ENCODE assay signal across 19 cellular contexts in the genomic region with DNA sequence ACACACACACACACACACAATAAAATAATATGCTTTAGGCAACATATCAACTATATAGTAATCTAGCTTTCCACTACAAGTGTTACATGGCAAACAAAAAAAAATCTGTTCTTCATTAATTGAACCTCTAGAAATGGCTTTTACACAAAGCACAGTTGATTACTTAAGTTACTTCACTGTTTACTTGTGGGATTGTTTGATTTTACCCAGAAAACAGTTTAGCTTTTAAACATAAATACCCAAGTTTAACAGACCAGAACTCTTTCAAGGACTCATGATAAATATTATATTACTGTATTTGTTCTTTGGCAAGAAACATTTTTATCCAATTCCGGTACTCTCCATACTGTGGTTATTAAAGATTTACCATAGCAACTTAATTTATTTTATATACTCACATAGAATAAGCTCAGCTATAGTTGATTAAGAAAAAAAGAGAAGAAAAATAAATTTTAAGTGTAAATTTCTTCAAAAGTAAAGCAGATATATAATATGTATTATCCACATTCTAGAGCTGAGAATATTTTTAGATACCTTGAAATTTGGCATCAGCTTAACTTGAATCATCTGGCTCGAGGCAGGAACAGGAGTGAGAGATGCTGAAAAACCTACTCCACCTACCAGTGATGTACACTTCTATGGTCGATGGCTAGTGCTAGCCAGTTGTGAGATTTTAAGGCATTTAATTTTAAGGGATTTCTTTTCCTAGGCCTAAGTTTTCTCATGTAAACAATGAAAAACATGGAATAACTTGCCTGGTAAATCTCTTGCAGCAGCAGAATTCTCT.
DNase-seq lines count a peak whose midpoint lies in the region; ATAC-seq, FAIRE-seq and TF ChIP-seq lines count a peak whose summit lies in the region.
"Had no signal": no experiment of that assay in that cellular context is flagged by ENCODE, and none has a peak within 500 bp of the region (broad histone marks: within the 10 kb centered on the region; RNA-seq: fewer than 3 reads in every experiment).

No MANE protein-coding gene starts in this region.

- no peak overlapping the region for H4K91ac ChIP-seq in IMR-90 (ENCODE audit: insufficient read depth, low read depth, low read length)

- dilution Hi-C loops in IMR-90 (cut with HindIII; ENCODE audit: low sequenced_read_pairs, unreplicated experiment) = no loop called here

- H3K4me3 ChIP-seq in IMR-90 (ENCODE audit: insufficient read depth, low read depth, low read length) (no peak overlapping the region), lower lobe of right lung (no peak overlapping the region)
- H3K4me3 ChIP-seq: GM23248, HAP-1 had no signal

- H4K8ac ChIP-seq in IMR-90 (ENCODE audit: low read depth in 2 of 2, low read length in 2 of 2) = no peak overlapping the region

- H3K27me3 Mint-ChIP-seq in nephron progenitor cell (ENCODE audit: low read depth, poor library complexity) = peaks cover 7% of the 10 kb centered on the region
- H3K27me3 Mint-ChIP-seq: CD4-positive, CD25-positive, alpha-beta regulatory T cell; CD8-positive, alpha-beta memory T cell had no signal

- in situ Hi-C loops in IMR-90 (cut with MboI; ENCODE audit: low sequenced_read_pairs) = no loop called here

- DNase-seq in IMR-90 = no peak
- peak; percentile 65 for DNase-seq in fibroblast of gingiva (ENCODE audit: low read depth)
- no peak for DNase-seq in nephron progenitor cell
- DNase-seq in D721Med (ENCODE audit: insufficient read length, low spot score) = no peak
- no peak for DNase-seq in lower lobe of right lung
- DNase-seq: 8988T; BE2C; CD4-positive, CD25-positive, alpha-beta regulatory T cell; CD8-positive, alpha-beta memory T cell; COR-L47; DND-41; EL; GM23248 had no signal

- H3K36me3 ChIP-seq in IMR-90 (ENCODE audit: control insufficient read depth, insufficient read depth, low read length) (no peaks in the 10 kb centered on the region), lower lobe of right lung (no peaks in the 10 kb centered on the region)
- H3K36me3 ChIP-seq: BE2C, HAP-1 had no signal

- H3K27ac ChIP-seq in IMR-90 (ENCODE audit: insufficient read depth, low read length) (no peak overlapping the region), lower lobe of right lung (no peak overlapping the region)
- H3K27ac ChIP-seq: GM23248 had no signal

- no peak overlapping the region for H2BK15ac ChIP-seq in IMR-90 (ENCODE audit: low read depth, low read length)

- H2BK5ac ChIP-seq in IMR-90 (ENCODE audit: low read depth, low read length, poor library complexity, severe bottlenecking) = no peak overlapping the region

- H3K79me1 ChIP-seq in IMR-90 (ENCODE audit: low read depth in 1 of 2, low read length in 2 of 2) = no peaks in the 10 kb centered on the region

- no peak overlapping the region for H2AK5ac ChIP-seq in IMR-90 (ENCODE audit: low read depth, low read length)

- H3K9me3 Mint-ChIP-seq in nephron progenitor cell = peaks cover 21% of the 10 kb centered on the region

- H3K23ac ChIP-seq in IMR-90 (ENCODE audit: low read depth, low read length) = no peak overlapping the region

- no peak overlapping the region for H3K4me2 ChIP-seq in IMR-90 (ENCODE audit: low read depth, low read length)

- H3K18ac ChIP-seq in IMR-90 (ENCODE audit: low read depth, low read length) = peak overlapping the region; percentile 41; the same call in 1 of the 2 replicates

- H3K4me3 Mint-ChIP-seq in nephron progenitor cell = no peak overlapping the region
- H3K4me3 Mint-ChIP-seq: CD4-positive, CD25-positive, alpha-beta regulatory T cell; CD8-positive, alpha-beta memory T cell had no signal

- no peak overlapping the region for H2BK20ac ChIP-seq in IMR-90 (ENCODE audit: low read depth, low read length)

- H3K4ac ChIP-seq in IMR-90 (ENCODE audit: low read depth, low read length) = no peak overlapping the region

- intact Hi-C loops in IMR-90 (cut with micrococcal nuclease) (no loop called here), lower lobe of right lung (cut with DNase I) (no loop called here)

- no peak overlapping the region for H3K14ac ChIP-seq in IMR-90 (replicated peaks; ENCODE audit: low read depth, low read length)

- H3K27me3 ChIP-seq in IMR-90 (ENCODE audit: control insufficient read depth, insufficient read depth, low read length) = no peaks in the 10 kb centered on the region
- H3K27me3 ChIP-seq in lower lobe of right lung (ENCODE audit: low read depth) = no peaks in the 10 kb centered on the region
- H3K27me3 ChIP-seq: BE2C had no signal

- POLR2A ChIA-PET in IMR-90 (lab: Charles Lee; ENCODE audit: unreplicated experiment) = no interaction called here

- TF ChIP-seq CTCF in IMR-90 (conservative IDR thresholded peaks at IDR 0.05; ENCODE audit: low read depth, low read length) = no peak
- no peak for TF ChIP-seq CTCF in nephron progenitor cell (IDR thresholded peaks at IDR 0.05)
- TF ChIP-seq CTCF in D721Med (IDR thresholded peaks at IDR 0.05; ENCODE audit: insufficient read depth, missing control alignments) = no peak
- TF ChIP-seq CTCF in lower lobe of right lung (IDR thresholded peaks at IDR 0.05) = no peak

- no peaks in the 10 kb centered on the region for H4K20me1 ChIP-seq in IMR-90 (ENCODE audit: insufficient read depth, low read length)

- no peaks in the 10 kb centered on the region for H3K9me3 ChIP-seq in IMR-90 (ENCODE audit: control insufficient read depth, insufficient read depth, low read length)
- no peaks in the 10 kb centered on the region for H3K9me3 ChIP-seq in lower lobe of right lung
- H3K9me3 ChIP-seq: BE2C, HAP-1 had no signal

- WGBS in IMR-90 (ENCODE audit: extremely low coverage in 2 of 2, insufficient read length in 1 of 2), 2 experiments = no CpG with 5 or more reads among the region's 3 CpGs

- CTCF ChIA-PET in IMR-90 (lab: Yijun Ruan, JAX) = no interaction called here

- H3K27ac Mint-ChIP-seq in nephron progenitor cell = peak overlapping the region; percentile 49

- TF ChIP-seq POLR2A in IMR-90 (IDR thresholded peaks at IDR 0.05; ENCODE audit: low read depth, low read length) = no peak

- H3K9ac ChIP-seq in IMR-90 (ENCODE audit: low read depth, low read length) = no peak overlapping the region
- H3K9ac ChIP-seq: GM23248 had no signal

- BruUV-seq in IMR-90 (replicated peaks; lab: Mats Ljungman, UMichigan) = no TSS peak

- H3K4me1 ChIP-seq in IMR-90 (ENCODE audit: control insufficient read depth, insufficient read depth, low read length) (peaks cover 2% of the 10 kb centered on the region; the same call in 1 of the 2 replicates), lower lobe of right lung (no peaks in the 10 kb centered on the region)

- no peak overlapping the region for H3K56ac ChIP-seq in IMR-90 (ENCODE audit: extremely low read depth, insufficient read depth, low read length)

- ATAC-seq in IMR-90 (ENCODE audit: low read depth) = no peak
- ATAC-seq in HG02981 (IDR thresholded peaks at IDR 0.05; ENCODE audit: unreplicated experiment) = no peak
- no peak for ATAC-seq in lower lobe of right lung

- H4K5ac ChIP-seq in IMR-90 (ENCODE audit: low read depth, low read length) = no peak overlapping the region

- no peaks in the 10 kb centered on the region for H3K9me1 ChIP-seq in IMR-90 (ENCODE audit: insufficient read depth, low read length)

- H2AK9ac ChIP-seq in IMR-90 (replicated peaks; ENCODE audit: low read depth, low read length, poor library complexity) = no peak overlapping the region

- peak; percentile 66 for FAIRE-seq in A204.1 (lab: Jason Lieb, UNC)
- no peak for FAIRE-seq in D721Med (lab: Jason Lieb, UNC)
- FAIRE-seq: G401.6, GM12891, GM18507 had no signal

- H2AFZ ChIP-seq in IMR-90 (replicated peaks; ENCODE audit: low read length, poor library complexity) = no peak overlapping the region
- H2AFZ ChIP-seq: GM23248 had no signal

- H3K36me3 Mint-ChIP-seq in nephron progenitor cell (ENCODE audit: low read depth) = peaks cover 9% of the 10 kb centered on the region

- H2BK120ac ChIP-seq in IMR-90 (ENCODE audit: low read depth, low read length) = no peak overlapping the region

- TF ChIP-seq RAD21 in IMR-90 (IDR thresholded peaks at IDR 0.05; ENCODE audit: low read length) = no peak

- H3K4me1 Mint-ChIP-seq in nephron progenitor cell = peaks cover 16% of the 10 kb centered on the region

TF ChIP-seq in IMR-90, 13 proteins besides CTCF, POLR2A, EP300 and RAD21:
- TF ChIP-seq USF2 (IDR thresholded peaks at IDR 0.05; ENCODE audit: low read depth, low read length) (no peak), RCOR1 (IDR thresholded peaks at IDR 0.05; ENCODE audit: insufficient replicate concordance, low read length) (no peak), BHLHE40 (IDR thresholded peaks at IDR 0.05; ENCODE audit: low read depth, low read length) (no peak), MAZ (IDR thresholded peaks at IDR 0.05; ENCODE audit: borderline replicate concordance, low read depth, low read length) (no peak)
TF ChIP-seq in IMR-90: peak in this region for 0.
